14 cellular contexts compared by ENCODE assay signal in the genomic region with DNA sequence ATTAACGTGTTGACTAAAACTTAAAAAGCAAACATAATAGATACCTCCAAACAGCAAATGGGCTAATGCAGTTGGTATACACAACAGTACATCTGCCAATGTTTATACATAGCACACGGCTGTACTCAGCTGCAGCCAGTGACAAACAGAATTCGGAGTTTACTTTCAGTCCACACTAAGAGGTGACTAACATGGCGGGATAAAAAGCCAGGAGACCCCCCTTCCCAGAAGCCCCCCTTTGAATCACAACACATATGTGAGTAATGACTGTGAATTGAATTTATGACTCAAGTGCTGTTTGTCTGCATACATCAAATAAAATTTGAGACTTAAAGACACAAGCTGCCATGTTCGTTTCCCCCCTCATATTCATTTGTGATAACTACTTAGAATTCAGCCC.
DNase-seq lines count a peak whose midpoint lies in the region; ATAC-seq and TF ChIP-seq lines count a peak whose summit lies in the region.
"Had no signal": no experiment of that assay in that cellular context is flagged by ENCODE, and none has a peak within 500 bp of the region (broad histone marks: within the 10 kb centered on the region; RNA-seq: fewer than 3 reads in every experiment).

No MANE protein-coding gene starts in this region.

- no peaks in the 10 kb centered on the region for H3K9me3 ChIP-seq in CD4-positive, CD25-positive, alpha-beta regulatory T cell (ENCODE audit: control insufficient read depth in 2 of 2, low read length in 2 of 2)
- H3K9me3 ChIP-seq: adrenal gland, heart right ventricle had no signal

- H3K27me3 ChIP-seq in CD4-positive, CD25-positive, alpha-beta regulatory T cell (ENCODE audit: control insufficient read depth, insufficient read depth, low read length): no peaks in the 10 kb centered on the region

- no peak for DNase-seq in CD4-positive, CD25-positive, alpha-beta regulatory T cell
- DNase-seq in ELR (ENCODE audit: low read depth): peak; percentile 75
- no peak for DNase-seq in activated T-cell treated with anti-CD3 and anti-CD28 coated beads, Interleukin-2, amount 50 U/mL, for 4 hours
- DNase-seq in iris pigment epithelial cell (ENCODE audit: low read depth): peak; percentile 21
- DNase-seq in GM20000 (ENCODE audit: low spot score): no peak
- DNase-seq: adrenal gland, heart right ventricle, left cardiac atrium, NCI-H1417 treated with DMSO at 0.1 percent for 48 hours had no signal

- H3K27me3 Mint-ChIP-seq in CD4-positive, CD25-positive, alpha-beta regulatory T cell: no peaks in the 10 kb centered on the region
- H3K27me3 Mint-ChIP-seq in activated T-cell treated with anti-CD3 and anti-CD28 coated beads, Interleukin-2, amount 50 U/mL, for 4 hours (ENCODE audit: low read depth): no peaks in the 10 kb centered on the region

- H3K9me3 Mint-ChIP-seq in CD4-positive, CD25-positive, alpha-beta regulatory T cell: peaks cover 0 to 2% (median 0%) of the 10 kb centered on the region in 7 donors
- no peaks in the 10 kb centered on the region for H3K9me3 Mint-ChIP-seq in activated T-cell treated with anti-CD3 and anti-CD28 coated beads, Interleukin-2, amount 50 U/mL, for 4 hours

- ATAC-seq in CD4-positive, CD25-positive, alpha-beta regulatory T cell (ENCODE audit: low read depth in 2 of 2): peak in 1 of 2 donors; percentile 20
- peak; percentile 36 to 60 for ATAC-seq in activated T-cell treated with anti-CD3 and anti-CD28 coated beads, Interleukin-2, amount 50 U/mL, for 4 hours
- ATAC-seq in GM18502 (IDR thresholded peaks at IDR 0.05; ENCODE audit: poor library complexity, unreplicated experiment) (no peak), GM18858 (IDR thresholded peaks at IDR 0.05; ENCODE audit: unreplicated experiment) (no peak), GM21381 (IDR thresholded peaks at IDR 0.05; ENCODE audit: unreplicated experiment) (no peak)
- ATAC-seq: heart right ventricle, left cardiac atrium, Panc1 had no signal

- peak overlapping the region; percentile 84 for H3K4me3 ChIP-seq in CD4-positive, CD25-positive, alpha-beta regulatory T cell (ENCODE audit: low read depth, low read length)
- H3K4me3 ChIP-seq: adrenal gland, heart right ventricle had no signal

- H3K4me1 ChIP-seq in CD4-positive, CD25-positive, alpha-beta regulatory T cell (ENCODE audit: control insufficient read depth, insufficient read depth, low read length, poor library complexity, severe bottlenecking): peaks cover 70% of the 10 kb centered on the region
- H3K4me1 ChIP-seq: adrenal gland had no signal

- peak overlapping the region; percentile 29 to 81 (median 74) for H3K4me3 Mint-ChIP-seq in CD4-positive, CD25-positive, alpha-beta regulatory T cell
- H3K4me3 Mint-ChIP-seq in activated T-cell treated with anti-CD3 and anti-CD28 coated beads, Interleukin-2, amount 50 U/mL, for 4 hours: peak overlapping the region; percentile 69

- TF ChIP-seq CTCF in GM20000 (IDR thresholded peaks at IDR 0.05; ENCODE audit: extremely low read depth, missing control alignments): no peak

- H3K27ac Mint-ChIP-seq in CD4-positive, CD25-positive, alpha-beta regulatory T cell: peak overlapping the region; percentile 45 to 97 (median 95)

- no peaks in the 10 kb centered on the region for H3K36me3 ChIP-seq in CD4-positive, CD25-positive, alpha-beta regulatory T cell (ENCODE audit: control insufficient read depth, insufficient read depth, low read length)
- H3K36me3 ChIP-seq: adrenal gland, heart right ventricle had no signal

- peak overlapping the region; percentile 89 for H3K27ac ChIP-seq in CD4-positive, CD25-positive, alpha-beta regulatory T cell (ENCODE audit: insufficient read depth, low read length, poor library complexity, severe bottlenecking)
- H3K27ac ChIP-seq: adrenal gland, epithelial cell of prostate, heart right ventricle had no signal

- H3K4me1 Mint-ChIP-seq in CD4-positive, CD25-positive, alpha-beta regulatory T cell: peaks cover 77 to 93% (median 79%) of the 10 kb centered on the region in 4 donors
- peaks cover 91% of the 10 kb centered on the region for H3K4me1 Mint-ChIP-seq in activated T-cell treated with anti-CD3 and anti-CD28 coated beads, Interleukin-2, amount 50 U/mL, for 4 hours (ENCODE audit: low read depth)

- H3K36me3 Mint-ChIP-seq in CD4-positive, CD25-positive, alpha-beta regulatory T cell: no peaks in the 10 kb centered on the region
- H3K36me3 Mint-ChIP-seq in activated T-cell treated with anti-CD3 and anti-CD28 coated beads, Interleukin-2, amount 50 U/mL, for 4 hours (ENCODE audit: insufficient read depth): peaks cover 3% of the 10 kb centered on the region

Comparison
In these comparisons a context has a peak if more than half of its experiments do, and no peak if none do; other contexts are left out.
1. ATAC-seq: peak in activated T-cell treated with anti-CD3 and anti-CD28 coated beads, Interleukin-2, amount 50 U/mL, for 4 hours (2 of 2); none in GM18502 (single experiment), GM18858 (single experiment) and GM21381 (single experiment).
2. DNase-seq: peak in ELR (single experiment) and iris pigment epithelial cell (single experiment); none in CD4-positive, CD25-positive, alpha-beta regulatory T cell (0 of 3), activated T-cell treated with anti-CD3 and anti-CD28 coated beads, Interleukin-2, amount 50 U/mL, for 4 hours (single experiment) and GM20000 (single experiment).